ENCODE assay signal across 9 cellular contexts in the genomic region with DNA sequence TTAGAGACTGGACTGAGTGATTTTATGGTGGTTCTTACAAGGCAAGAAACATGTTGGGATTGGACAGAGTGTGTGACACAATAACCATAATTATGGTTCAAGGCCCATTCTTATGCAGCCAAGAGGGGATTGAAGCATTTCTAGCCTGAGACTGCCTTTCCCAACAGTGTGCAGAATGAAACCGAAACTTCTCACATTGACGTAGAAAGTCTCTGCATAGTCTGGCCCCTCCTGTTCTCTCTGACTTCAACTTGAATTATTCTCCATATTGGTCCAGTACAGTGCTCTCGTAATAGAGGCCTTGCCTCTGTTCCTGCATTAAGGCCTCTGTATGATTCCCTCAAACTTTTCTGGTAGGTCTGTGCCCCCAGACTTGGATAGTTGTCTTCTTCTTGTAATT.
DNase-seq lines count a peak whose midpoint lies in the region; ATAC-seq and TF ChIP-seq lines count a peak whose summit lies in the region.
"Had no signal": no experiment of that assay in that cellular context is flagged by ENCODE, and none has a peak within 500 bp of the region (broad histone marks: within the 10 kb centered on the region; RNA-seq: fewer than 3 reads in every experiment).

No MANE protein-coding gene starts in this region.

- intact Hi-C loops in mucosa of descending colon (cut with DNase I, micrococcal nuclease): no loop called here

- no peak overlapping the region for H3K4me3 ChIP-seq in mucosa of descending colon

- ATAC-seq in GM18909 (IDR thresholded peaks at IDR 0.05; ENCODE audit: poor library complexity, unreplicated experiment): peak; percentile 95
- ATAC-seq in HG03558 (IDR thresholded peaks at IDR 0.05; ENCODE audit: extremely low read depth, unreplicated experiment): peak; percentile 91
- peak; percentile 35 for ATAC-seq in mucosa of descending colon

- DNase-seq in H4 (ENCODE audit: low spot score) (peak; percentile 69), mucosa of descending colon (no peak), NAMALWA (ENCODE audit: low spot score) (no peak), foreskin melanocyte (no peak)
- no peak for DNase-seq in activated effector memory CD4-positive, alpha-beta T cell treated with Interleukin-2 at 50 U/mL for 16 hours
- DNase-seq in stimulated activated CD4-positive, alpha-beta T cell treated with anti-CD3 and anti-CD28 coated beads, Interleukin-2, amount 100 ng/mL, for 48 hours: no peak
- DNase-seq: stimulated activated CD4-positive, alpha-beta T cell treated with anti-CD3 and anti-CD28 coated beads, Interleukin-15, amount 100 ng/mL, for 24 hours had no signal

- no peaks in the 10 kb centered on the region for H3K36me3 ChIP-seq in mucosa of descending colon (ENCODE audit: low read depth)

- no peaks in the 10 kb centered on the region for H3K4me1 ChIP-seq in mucosa of descending colon (ENCODE audit: low read depth)

- H3K9me3 ChIP-seq in mucosa of descending colon: no peaks in the 10 kb centered on the region

- no peak for TF ChIP-seq CTCF in mucosa of descending colon (IDR thresholded peaks at IDR 0.05)

Comparison
In these comparisons a context has a peak if more than half of its experiments do, and no peak if none do; other contexts are left out.
1. ATAC-seq: peak in every context shown above with its lines; median percentile 95 in GM18909; 91 in HG03558; 35 in mucosa of descending colon.